8 cellular contexts compared by ENCODE assay signal in genomic region chr14:69242311-69243224, GRCh38. TPM values are rescaled to one million over a fixed set of nuclear protein-coding genes. Genes with fewer than 3 reads are reported as not detected.
A peak's percentile ranks its signal among the peaks of the same experiment; 100 is the strongest.
DNase-seq lines count a peak whose midpoint lies in the region; ATAC-seq and TF ChIP-seq lines count a peak whose summit lies in the region.

No MANE protein-coding gene starts in this region.

- in situ Hi-C loops in astrocyte of the cerebellum (cut with HindIII; ENCODE audit: low sequenced_read_pairs) (no loop called here), gastrocnemius medialis (cut with MboI; ENCODE audit: low sequenced_read_pairs in 4 of 4) (loop anchor here (5.0 to 25.0 kb wide), 3 partner anchors 212 to 220 kb away; no protein-coding TSS in a partner anchor)

- peaks cover 5 to 12% of the 10 kb centered on the region in 2 donors for H3K4me1 ChIP-seq in gastrocnemius medialis

- ATAC-seq in gastrocnemius medialis (peak; percentile 78 to 86), HG03439 (IDR thresholded peaks at IDR 0.05; ENCODE audit: unreplicated experiment) (no peak), GM21423 (IDR thresholded peaks at IDR 0.05; ENCODE audit: unreplicated experiment) (no peak)

- intact Hi-C loops in gastrocnemius medialis (cut with DNase I; ENCODE audit: low total_unique reads): loop anchor here (1.0 to 10.0 kb wide), 2 partner anchors 102 to 218 kb away; no protein-coding TSS in a partner anchor

- TF ChIP-seq CTCF in astrocyte of the cerebellum (IDR thresholded peaks at IDR 0.05; ENCODE audit: low read depth, low read length, missing control alignments): peak; percentile 58
- TF ChIP-seq CTCF in gastrocnemius medialis (IDR thresholded peaks at IDR 0.05 in 4 of 5, conservative IDR thresholded peaks at IDR 0.05 in 1 of 5): peak; percentile 72 to 78 (median 77)

- no peak overlapping the region for H3K4me3 ChIP-seq in astrocyte of the cerebellum (ENCODE audit: low read depth, low read length)
- no peak overlapping the region for H3K4me3 ChIP-seq in gastrocnemius medialis

- H3K9me3 ChIP-seq in gastrocnemius medialis: no peaks in the 10 kb centered on the region

- no peaks in the 10 kb centered on the region for H3K27me3 ChIP-seq in gastrocnemius medialis

- TF ChIP-seq POLR2A in gastrocnemius medialis (IDR thresholded peaks at IDR 0.05): no peak

- H3K36me3 ChIP-seq in gastrocnemius medialis: peaks cover 6 to 33% of the 10 kb centered on the region in 2 donors

- peak overlapping the region in 2 of 4 donors; percentile 12 to 23 for H3K27ac ChIP-seq in gastrocnemius medialis

- DNase-seq in EL: peak; percentile 70
- peak; percentile 62 for DNase-seq in LHCN-M2 (ENCODE audit: low read depth)
- DNase-seq in SHP77 treated with DMSO at 0.1 percent for 48 hours (lab: John Stamatoyannopoulos, UW): peak; percentile 14
- peak; percentile 64 for DNase-seq in astrocyte of the cerebellum (ENCODE audit: low read depth)
- DNase-seq in hepatic stellate cell (ENCODE audit: low spot score): peak; percentile 76
- DNase-seq in gastrocnemius medialis: peak; percentile 35 to 50

RNA-seq across cellular contexts. Expression of gene GALNT16, which starts 17.4 kb away (rescaled TPM):
- total RNA-seq in LHCN-M2 (2014; rRNA removed) (5.1 and 5.6 TPM in 2 replicates), gastrocnemius medialis (1 to 10 TPM in 2 of 4 donors, under 1 TPM in 2; 0.15 to 2.7 (median 1.7) TPM)
- 3.6 TPM for polyA plus RNA-seq in LHCN-M2 (2012)

RNA-seq across cellular contexts. Expression of gene EXD2, which starts 51.3 kb away (rescaled TPM):
- 12.7 and 14.5 TPM in 2 replicates for total RNA-seq in LHCN-M2 (2014; rRNA removed)
- polyA plus RNA-seq in LHCN-M2 (2012): 10.2 TPM
- total RNA-seq in gastrocnemius medialis: 10 to 100 TPM; 13.7 to 19.7 (median 16.5) TPM

Comparison
In these comparisons a context has a peak if more than half of its experiments do, and no peak if none do; other contexts are left out.
1. DNase-seq: peak in every context shown above with its lines; median percentile 76 in hepatic stellate cell; 70 in EL; 64 in astrocyte of the cerebellum; 62 in LHCN-M2; 42 in gastrocnemius medialis; 14 in SHP77 treated with DMSO at 0.1 percent for 48 hours.
2. ATAC-seq: peak in gastrocnemius medialis (2 of 2); none in HG03439 (single experiment) and GM21423 (single experiment).